In the genomic region with DNA sequence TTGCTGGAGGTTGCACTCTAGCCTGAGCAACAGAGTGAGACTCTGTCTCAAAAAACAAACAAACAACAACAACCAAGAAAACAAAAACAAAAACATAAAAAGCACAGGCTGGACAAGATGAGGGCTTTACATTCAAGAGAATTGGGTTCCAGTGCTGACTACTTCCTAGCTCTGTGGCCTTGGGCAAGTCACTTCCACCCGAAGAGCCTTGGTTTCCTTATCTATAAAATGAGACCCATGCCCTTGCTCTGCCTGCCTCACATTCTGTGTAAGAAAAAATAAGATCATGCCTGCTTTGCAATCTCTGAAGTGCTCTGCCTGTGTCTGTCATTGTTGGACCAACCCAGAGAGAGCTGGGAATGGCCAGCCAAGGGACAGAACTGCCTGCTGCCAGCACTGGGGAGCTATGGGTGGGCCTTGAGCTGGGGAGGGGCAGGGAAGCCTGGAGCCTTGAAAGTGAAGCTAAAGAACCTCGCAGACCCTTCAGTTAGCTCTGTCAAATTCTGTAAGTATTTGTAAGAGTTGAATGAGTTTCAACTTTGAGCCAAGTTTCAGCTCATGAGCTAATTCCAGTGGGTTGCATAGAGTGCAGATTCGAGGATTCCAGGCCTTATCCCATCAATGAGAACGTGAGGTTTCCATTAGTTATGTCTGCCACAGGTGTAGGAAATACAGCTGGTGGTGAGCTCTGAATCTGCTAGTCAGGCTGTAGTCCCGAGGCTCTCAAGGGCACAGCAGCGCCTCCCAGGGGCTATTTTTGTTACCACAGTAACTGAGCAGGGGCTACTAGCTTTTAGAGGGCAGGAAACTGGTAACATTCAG, we compare ENCODE assay signal across 2 cellular contexts.
TF ChIP-seq lines count a peak whose summit lies in the region.

No MANE protein-coding gene starts in this region.

TF ChIP-seq in GM23338, 12 proteins besides CTCF, POLR2A, EP300 and RAD21 (continues in another document):
- TF ChIP-seq, protein P1, sequence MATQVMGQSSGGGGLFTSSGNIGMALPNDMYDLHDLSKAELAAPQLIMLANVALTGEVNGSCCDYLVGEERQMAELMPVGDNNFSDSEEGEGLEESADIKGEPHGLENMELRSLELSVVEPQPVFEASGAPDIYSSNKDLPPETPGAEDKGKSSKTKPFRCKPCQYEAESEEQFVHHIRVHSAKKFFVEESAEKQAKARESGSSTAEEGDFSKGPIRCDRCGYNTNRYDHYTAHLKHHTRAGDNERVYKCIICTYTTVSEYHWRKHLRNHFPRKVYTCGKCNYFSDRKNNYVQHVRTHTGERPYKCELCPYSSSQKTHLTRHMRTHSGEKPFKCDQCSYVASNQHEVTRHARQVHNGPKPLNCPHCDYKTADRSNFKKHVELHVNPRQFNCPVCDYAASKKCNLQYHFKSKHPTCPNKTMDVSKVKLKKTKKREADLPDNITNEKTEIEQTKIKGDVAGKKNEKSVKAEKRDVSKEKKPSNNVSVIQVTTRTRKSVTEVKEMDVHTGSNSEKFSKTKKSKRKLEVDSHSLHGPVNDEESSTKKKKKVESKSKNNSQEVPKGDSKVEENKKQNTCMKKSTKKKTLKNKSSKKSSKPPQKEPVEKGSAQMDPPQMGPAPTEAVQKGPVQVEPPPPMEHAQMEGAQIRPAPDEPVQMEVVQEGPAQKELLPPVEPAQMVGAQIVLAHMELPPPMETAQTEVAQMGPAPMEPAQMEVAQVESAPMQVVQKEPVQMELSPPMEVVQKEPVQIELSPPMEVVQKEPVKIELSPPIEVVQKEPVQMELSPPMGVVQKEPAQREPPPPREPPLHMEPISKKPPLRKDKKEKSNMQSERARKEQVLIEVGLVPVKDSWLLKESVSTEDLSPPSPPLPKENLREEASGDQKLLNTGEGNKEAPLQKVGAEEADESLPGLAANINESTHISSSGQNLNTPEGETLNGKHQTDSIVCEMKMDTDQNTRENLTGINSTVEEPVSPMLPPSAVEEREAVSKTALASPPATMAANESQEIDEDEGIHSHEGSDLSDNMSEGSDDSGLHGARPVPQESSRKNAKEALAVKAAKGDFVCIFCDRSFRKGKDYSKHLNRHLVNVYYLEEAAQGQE (IDR thresholded peaks at IDR 0.05; ENCODE audit: unreplicated experiment): peak; percentile 24
- TF ChIP-seq, protein P2, sequence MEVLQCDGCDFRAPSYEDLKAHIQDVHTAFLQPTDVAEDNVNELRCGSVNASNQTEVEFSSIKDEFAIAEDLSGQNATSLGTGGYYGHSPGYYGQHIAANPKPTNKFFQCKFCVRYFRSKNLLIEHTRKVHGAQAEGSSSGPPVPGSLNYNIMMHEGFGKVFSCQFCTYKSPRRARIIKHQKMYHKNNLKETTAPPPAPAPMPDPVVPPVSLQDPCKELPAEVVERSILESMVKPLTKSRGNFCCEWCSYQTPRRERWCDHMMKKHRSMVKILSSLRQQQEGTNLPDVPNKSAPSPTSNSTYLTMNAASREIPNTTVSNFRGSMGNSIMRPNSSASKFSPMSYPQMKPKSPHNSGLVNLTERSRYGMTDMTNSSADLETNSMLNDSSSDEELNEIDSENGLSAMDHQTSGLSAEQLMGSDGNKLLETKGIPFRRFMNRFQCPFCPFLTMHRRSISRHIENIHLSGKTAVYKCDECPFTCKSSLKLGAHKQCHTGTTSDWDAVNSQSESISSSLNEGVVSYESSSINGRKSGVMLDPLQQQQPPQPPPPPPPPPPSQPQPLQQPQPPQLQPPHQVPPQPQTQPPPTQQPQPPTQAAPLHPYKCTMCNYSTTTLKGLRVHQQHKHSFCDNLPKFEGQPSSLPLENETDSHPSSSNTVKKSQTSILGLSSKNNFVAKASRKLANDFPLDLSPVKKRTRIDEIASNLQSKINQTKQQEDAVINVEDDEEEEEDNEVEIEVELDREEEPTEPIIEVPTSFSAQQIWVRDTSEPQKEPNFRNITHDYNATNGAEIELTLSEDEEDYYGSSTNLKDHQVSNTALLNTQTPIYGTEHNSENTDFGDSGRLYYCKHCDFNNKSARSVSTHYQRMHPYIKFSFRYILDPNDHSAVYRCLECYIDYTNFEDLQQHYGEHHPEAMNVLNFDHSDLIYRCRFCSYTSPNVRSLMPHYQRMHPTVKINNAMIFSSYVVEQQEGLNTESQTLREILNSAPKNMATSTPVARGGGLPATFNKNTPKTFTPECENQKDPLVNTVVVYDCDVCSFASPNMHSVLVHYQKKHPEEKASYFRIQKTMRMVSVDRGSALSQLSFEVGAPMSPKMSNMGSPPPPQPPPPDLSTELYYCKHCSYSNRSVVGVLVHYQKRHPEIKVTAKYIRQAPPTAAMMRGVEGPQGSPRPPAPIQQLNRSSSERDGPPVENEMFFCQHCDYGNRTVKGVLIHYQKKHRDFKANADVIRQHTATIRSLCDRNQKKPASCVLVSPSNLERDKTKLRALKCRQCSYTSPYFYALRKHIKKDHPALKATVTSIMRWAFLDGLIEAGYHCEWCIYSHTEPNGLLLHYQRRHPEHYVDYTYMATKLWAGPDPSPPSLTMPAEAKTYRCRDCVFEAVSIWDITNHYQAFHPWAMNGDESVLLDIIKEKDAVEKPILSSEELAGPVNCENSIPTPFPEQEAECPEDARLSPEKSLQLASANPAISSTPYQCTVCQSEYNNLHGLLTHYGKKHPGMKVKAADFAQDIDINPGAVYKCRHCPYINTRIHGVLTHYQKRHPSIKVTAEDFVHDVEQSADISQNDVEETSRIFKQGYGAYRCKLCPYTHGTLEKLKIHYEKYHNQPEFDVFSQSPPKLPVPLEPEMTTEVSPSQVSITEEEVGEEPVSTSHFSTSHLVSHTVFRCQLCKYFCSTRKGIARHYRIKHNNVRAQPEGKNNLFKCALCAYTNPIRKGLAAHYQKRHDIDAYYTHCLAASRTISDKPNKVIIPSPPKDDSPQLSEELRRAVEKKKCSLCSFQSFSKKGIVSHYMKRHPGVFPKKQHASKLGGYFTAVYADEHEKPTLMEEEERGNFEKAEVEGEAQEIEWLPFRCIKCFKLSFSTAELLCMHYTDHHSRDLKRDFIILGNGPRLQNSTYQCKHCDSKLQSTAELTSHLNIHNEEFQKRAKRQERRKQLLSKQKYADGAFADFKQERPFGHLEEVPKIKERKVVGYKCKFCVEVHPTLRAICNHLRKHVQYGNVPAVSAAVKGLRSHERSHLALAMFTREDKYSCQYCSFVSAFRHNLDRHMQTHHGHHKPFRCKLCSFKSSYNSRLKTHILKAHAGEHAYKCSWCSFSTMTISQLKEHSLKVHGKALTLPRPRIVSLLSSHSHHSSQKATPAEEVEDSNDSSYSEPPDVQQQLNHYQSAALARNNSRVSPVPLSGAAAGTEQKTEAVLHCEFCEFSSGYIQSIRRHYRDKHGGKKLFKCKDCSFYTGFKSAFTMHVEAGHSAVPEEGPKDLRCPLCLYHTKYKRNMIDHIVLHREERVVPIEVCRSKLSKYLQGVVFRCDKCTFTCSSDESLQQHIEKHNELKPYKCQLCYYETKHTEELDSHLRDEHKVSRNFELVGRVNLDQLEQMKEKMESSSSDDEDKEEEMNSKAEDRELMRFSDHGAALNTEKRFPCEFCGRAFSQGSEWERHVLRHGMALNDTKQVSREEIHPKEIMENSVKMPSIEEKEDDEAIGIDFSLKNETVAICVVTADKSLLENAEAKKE (CRISPR knock-in tag; IDR thresholded peaks at IDR 0.05): no peak
- TF ChIP-seq EZH2 (IDR thresholded peaks at IDR 0.05; ENCODE audit: low read depth, unreplicated experiment): no peak
- TF ChIP-seq STAT1 (IDR thresholded peaks at IDR 0.05; ENCODE audit: unreplicated experiment): no peak
- no peak for TF ChIP-seq JUNB (IDR thresholded peaks at IDR 0.05; ENCODE audit: unreplicated experiment)
- no peak for TF ChIP-seq ZNF114 (CRISPR knock-in tag; IDR thresholded peaks at IDR 0.05)
- no peak for TF ChIP-seq ZNF331 (CRISPR knock-in tag; IDR thresholded peaks at IDR 0.05; ENCODE audit: low read depth)
- no peak for TF ChIP-seq NANOG (IDR thresholded peaks at IDR 0.05; ENCODE audit: borderline replicate concordance)

TF ChIP-seq in HepG2, 621 proteins besides CTCF, POLR2A, EP300 and RAD21 (continued from another document and continues in another):
- TF ChIP-seq, protein P3, sequence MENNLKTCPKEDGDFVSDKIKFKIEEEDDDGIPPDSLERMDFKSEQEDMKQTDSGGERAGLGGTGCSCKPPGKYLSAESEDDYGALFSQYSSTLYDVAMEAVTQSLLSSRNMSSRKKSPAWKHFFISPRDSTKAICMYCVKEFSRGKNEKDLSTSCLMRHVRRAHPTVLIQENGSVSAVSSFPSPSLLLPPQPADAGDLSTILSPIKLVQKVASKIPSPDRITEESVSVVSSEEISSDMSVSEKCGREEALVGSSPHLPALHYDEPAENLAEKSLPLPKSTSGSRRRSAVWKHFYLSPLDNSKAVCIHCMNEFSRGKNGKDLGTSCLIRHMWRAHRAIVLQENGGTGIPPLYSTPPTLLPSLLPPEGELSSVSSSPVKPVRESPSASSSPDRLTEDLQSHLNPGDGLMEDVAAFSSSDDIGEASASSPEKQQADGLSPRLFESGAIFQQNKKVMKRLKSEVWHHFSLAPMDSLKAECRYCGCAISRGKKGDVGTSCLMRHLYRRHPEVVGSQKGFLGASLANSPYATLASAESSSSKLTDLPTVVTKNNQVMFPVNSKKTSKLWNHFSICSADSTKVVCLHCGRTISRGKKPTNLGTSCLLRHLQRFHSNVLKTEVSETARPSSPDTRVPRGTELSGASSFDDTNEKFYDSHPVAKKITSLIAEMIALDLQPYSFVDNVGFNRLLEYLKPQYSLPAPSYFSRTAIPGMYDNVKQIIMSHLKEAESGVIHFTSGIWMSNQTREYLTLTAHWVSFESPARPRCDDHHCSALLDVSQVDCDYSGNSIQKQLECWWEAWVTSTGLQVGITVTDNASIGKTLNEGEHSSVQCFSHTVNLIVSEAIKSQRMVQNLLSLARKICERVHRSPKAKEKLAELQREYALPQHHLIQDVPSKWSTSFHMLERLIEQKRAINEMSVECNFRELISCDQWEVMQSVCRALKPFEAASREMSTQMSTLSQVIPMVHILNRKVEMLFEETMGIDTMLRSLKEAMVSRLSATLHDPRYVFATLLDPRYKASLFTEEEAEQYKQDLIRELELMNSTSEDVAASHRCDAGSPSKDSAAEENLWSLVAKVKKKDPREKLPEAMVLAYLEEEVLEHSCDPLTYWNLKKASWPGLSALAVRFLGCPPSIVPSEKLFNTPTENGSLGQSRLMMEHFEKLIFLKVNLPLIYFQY (CRISPR knock-in tag; IDR thresholded peaks at IDR 0.05; ENCODE audit: borderline replicate concordance): peak; percentile 55; the same call in 1 of the 2 replicates
- TF ChIP-seq ZKSCAN8 (CRISPR knock-in tag; IDR thresholded peaks at IDR 0.05; ENCODE audit: borderline replicate concordance) (peak; percentile 79; the same call in 1 of the 2 replicates), ADNP (CRISPR knock-in tag; IDR thresholded peaks at IDR 0.05) (0 out of 2 replicates have a peak, but pooled peaks have one; percentile 36), ZNF136 (CRISPR knock-in tag; IDR thresholded peaks at IDR 0.05; ENCODE audit: low read depth) (no peak), ZC3H4 (CRISPR knock-in tag; IDR thresholded peaks at IDR 0.05; ENCODE audit: borderline replicate concordance) (no peak), ZNF234 (CRISPR knock-in tag; conservative IDR thresholded peaks at IDR 0.05) (no peak), RNF2 (conservative IDR thresholded peaks at IDR 0.05; ENCODE audit: low read depth) (0 out of 2 replicates have a peak, but pooled peaks have one; percentile 44), ERF (CRISPR knock-in tag; IDR thresholded peaks at IDR 0.05) (peak; percentile 71), ZNF768 (CRISPR knock-in tag; IDR thresholded peaks at IDR 0.05) (no peak), RARG (CRISPR knock-in tag; IDR thresholded peaks at IDR 0.05; ENCODE audit: low read depth) (no peak), ZNF670 (CRISPR knock-in tag; IDR thresholded peaks at IDR 0.05; ENCODE audit: borderline replicate concordance) (no peak)
- TF ChIP-seq, protein P4, sequence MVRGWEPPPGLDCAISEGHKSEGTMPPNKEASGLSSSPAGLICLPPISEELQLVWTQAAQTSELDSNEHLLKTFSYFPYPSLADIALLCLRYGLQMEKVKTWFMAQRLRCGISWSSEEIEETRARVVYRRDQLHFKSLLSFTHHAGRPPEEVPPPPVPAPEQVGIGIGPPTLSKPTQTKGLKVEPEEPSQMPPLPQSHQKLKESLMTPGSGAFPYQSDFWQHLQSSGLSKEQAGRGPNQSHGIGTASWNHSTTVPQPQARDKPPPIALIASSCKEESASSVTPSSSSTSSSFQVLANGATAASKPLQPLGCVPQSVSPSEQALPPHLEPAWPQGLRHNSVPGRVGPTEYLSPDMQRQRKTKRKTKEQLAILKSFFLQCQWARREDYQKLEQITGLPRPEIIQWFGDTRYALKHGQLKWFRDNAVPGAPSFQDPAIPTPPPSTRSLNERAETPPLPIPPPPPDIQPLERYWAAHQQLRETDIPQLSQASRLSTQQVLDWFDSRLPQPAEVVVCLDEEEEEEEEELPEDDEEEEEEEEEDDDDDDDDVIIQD (CRISPR knock-in tag; IDR thresholded peaks at IDR 0.05; ENCODE audit: low read depth): no peak
- TF ChIP-seq, protein P5, sequence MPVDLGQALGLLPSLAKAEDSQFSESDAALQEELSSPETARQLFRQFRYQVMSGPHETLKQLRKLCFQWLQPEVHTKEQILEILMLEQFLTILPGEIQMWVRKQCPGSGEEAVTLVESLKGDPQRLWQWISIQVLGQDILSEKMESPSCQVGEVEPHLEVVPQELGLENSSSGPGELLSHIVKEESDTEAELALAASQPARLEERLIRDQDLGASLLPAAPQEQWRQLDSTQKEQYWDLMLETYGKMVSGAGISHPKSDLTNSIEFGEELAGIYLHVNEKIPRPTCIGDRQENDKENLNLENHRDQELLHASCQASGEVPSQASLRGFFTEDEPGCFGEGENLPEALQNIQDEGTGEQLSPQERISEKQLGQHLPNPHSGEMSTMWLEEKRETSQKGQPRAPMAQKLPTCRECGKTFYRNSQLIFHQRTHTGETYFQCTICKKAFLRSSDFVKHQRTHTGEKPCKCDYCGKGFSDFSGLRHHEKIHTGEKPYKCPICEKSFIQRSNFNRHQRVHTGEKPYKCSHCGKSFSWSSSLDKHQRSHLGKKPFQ (CRISPR knock-in tag; IDR thresholded peaks at IDR 0.05; ENCODE audit: insufficient replicate concordance): no peak
- TF ChIP-seq, protein P6, sequence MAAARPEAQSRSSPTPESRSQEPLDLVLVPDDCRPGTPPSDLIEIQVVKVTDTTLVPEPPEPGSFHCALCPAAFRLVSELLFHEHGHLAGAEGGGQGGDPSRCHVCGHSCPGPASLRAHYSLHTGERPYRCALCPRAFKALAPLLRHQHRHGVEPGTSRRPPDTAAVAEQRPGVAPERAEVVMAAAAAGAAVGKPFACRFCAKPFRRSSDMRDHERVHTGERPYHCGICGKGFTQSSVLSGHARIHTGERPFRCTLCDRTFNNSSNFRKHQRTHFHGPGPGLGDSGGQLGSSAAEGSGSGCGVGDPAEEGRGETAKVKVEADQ (CRISPR knock-in tag; IDR thresholded peaks at IDR 0.05; ENCODE audit: borderline replicate concordance): no peak
- TF ChIP-seq, protein P7, sequence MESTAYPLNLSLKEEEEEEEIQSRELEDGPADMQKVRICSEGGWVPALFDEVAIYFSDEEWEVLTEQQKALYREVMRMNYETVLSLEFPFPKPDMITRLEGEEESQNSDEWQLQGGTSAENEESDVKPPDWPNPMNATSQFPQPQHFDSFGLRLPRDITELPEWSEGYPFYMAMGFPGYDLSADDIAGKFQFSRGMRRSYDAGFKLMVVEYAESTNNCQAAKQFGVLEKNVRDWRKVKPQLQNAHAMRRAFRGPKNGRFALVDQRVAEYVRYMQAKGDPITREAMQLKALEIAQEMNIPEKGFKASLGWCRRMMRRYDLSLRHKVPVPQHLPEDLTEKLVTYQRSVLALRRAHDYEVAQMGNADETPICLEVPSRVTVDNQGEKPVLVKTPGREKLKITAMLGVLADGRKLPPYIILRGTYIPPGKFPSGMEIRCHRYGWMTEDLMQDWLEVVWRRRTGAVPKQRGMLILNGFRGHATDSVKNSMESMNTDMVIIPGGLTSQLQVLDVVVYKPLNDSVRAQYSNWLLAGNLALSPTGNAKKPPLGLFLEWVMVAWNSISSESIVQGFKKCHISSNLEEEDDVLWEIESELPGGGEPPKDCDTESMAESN (CRISPR knock-in tag; conservative IDR thresholded peaks at IDR 0.05): no peak
- TF ChIP-seq, protein P8, sequence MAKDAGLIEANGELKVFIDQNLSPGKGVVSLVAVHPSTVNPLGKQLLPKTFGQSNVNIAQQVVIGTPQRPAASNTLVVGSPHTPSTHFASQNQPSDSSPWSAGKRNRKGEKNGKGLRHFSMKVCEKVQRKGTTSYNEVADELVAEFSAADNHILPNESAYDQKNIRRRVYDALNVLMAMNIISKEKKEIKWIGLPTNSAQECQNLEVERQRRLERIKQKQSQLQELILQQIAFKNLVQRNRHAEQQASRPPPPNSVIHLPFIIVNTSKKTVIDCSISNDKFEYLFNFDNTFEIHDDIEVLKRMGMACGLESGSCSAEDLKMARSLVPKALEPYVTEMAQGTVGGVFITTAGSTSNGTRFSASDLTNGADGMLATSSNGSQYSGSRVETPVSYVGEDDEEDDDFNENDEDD (CRISPR knock-in tag; IDR thresholded peaks at IDR 0.05; ENCODE audit: borderline replicate concordance): 0 out of 2 replicates have a peak, but pooled peaks have one; percentile 19
